1 cellular context compared by ENCODE assay signal in the genomic region with DNA sequence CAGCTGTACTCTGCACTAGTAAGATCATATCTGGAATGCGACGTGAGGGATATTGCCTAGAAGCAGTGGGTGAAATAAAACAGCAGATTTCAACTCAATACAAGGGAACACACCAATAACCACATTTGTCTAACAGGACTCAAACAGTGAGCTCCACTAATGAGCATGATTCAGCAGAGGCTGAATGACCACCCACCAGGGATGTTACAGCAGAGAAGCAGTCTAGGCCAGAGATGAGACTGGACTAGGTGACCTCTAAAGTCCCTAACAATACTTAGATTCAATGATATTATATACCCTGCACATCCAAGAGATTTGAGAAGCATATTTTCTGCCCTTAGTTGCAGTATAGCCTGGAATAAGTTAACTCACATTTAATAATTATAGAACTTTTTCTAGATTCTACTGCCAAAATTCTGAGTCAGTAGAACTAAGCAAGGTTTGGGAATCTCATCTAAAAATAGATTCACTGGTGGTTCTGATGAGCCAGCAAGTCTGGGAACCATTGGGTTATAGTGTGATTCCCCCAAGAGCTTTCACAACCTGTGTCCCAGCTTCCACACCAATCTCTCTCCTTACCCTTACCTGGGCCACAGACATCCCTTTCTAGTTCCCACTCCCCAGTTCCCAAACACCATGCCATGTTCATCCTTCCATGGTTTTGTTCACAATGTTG.
TF ChIP-seq lines count a peak whose summit lies in the region.

No MANE protein-coding gene starts in this region.

TF ChIP-seq in WTC11, 78 proteins besides CTCF, POLR2A, EP300 and RAD21 (continued from another document):
- TF ChIP-seq, protein P1, sequence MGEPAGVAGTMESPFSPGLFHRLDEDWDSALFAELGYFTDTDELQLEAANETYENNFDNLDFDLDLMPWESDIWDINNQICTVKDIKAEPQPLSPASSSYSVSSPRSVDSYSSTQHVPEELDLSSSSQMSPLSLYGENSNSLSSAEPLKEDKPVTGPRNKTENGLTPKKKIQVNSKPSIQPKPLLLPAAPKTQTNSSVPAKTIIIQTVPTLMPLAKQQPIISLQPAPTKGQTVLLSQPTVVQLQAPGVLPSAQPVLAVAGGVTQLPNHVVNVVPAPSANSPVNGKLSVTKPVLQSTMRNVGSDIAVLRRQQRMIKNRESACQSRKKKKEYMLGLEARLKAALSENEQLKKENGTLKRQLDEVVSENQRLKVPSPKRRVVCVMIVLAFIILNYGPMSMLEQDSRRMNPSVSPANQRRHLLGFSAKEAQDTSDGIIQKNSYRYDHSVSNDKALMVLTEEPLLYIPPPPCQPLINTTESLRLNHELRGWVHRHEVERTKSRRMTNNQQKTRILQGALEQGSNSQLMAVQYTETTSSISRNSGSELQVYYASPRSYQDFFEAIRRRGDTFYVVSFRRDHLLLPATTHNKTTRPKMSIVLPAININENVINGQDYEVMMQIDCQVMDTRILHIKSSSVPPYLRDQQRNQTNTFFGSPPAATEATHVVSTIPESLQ (CRISPR knock-in tag; IDR thresholded peaks at IDR 0.05): no peak
- no peak for TF ChIP-seq TP53 (CRISPR knock-in tag; IDR thresholded peaks at IDR 0.05)
- TF ChIP-seq, protein P2, sequence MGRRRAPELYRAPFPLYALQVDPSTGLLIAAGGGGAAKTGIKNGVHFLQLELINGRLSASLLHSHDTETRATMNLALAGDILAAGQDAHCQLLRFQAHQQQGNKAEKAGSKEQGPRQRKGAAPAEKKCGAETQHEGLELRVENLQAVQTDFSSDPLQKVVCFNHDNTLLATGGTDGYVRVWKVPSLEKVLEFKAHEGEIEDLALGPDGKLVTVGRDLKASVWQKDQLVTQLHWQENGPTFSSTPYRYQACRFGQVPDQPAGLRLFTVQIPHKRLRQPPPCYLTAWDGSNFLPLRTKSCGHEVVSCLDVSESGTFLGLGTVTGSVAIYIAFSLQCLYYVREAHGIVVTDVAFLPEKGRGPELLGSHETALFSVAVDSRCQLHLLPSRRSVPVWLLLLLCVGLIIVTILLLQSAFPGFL (CRISPR knock-in tag; IDR thresholded peaks at IDR 0.05; ENCODE audit: borderline replicate concordance): no peak
- TF ChIP-seq ZNF416 (CRISPR knock-in tag; IDR thresholded peaks at IDR 0.05): no peak
- no peak for TF ChIP-seq FOXJ3 (CRISPR knock-in tag; IDR thresholded peaks at IDR 0.05; ENCODE audit: borderline replicate concordance)
- TF ChIP-seq, protein P3, sequence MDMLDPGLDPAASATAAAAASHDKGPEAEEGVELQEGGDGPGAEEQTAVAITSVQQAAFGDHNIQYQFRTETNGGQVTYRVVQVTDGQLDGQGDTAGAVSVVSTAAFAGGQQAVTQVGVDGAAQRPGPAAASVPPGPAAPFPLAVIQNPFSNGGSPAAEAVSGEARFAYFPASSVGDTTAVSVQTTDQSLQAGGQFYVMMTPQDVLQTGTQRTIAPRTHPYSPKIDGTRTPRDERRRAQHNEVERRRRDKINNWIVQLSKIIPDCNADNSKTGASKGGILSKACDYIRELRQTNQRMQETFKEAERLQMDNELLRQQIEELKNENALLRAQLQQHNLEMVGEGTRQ (CRISPR knock-in tag; IDR thresholded peaks at IDR 0.05): no peak
- TF ChIP-seq FOXP1 (CRISPR knock-in tag; IDR thresholded peaks at IDR 0.05; ENCODE audit: borderline replicate concordance): no peak
- TF ChIP-seq, protein P4, sequence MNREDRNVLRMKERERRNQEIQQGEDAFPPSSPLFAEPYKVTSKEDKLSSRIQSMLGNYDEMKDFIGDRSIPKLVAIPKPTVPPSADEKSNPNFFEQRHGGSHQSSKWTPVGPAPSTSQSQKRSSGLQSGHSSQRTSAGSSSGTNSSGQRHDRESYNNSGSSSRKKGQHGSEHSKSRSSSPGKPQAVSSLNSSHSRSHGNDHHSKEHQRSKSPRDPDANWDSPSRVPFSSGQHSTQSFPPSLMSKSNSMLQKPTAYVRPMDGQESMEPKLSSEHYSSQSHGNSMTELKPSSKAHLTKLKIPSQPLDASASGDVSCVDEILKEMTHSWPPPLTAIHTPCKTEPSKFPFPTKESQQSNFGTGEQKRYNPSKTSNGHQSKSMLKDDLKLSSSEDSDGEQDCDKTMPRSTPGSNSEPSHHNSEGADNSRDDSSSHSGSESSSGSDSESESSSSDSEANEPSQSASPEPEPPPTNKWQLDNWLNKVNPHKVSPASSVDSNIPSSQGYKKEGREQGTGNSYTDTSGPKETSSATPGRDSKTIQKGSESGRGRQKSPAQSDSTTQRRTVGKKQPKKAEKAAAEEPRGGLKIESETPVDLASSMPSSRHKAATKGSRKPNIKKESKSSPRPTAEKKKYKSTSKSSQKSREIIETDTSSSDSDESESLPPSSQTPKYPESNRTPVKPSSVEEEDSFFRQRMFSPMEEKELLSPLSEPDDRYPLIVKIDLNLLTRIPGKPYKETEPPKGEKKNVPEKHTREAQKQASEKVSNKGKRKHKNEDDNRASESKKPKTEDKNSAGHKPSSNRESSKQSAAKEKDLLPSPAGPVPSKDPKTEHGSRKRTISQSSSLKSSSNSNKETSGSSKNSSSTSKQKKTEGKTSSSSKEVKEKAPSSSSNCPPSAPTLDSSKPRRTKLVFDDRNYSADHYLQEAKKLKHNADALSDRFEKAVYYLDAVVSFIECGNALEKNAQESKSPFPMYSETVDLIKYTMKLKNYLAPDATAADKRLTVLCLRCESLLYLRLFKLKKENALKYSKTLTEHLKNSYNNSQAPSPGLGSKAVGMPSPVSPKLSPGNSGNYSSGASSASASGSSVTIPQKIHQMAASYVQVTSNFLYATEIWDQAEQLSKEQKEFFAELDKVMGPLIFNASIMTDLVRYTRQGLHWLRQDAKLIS (CRISPR knock-in tag; IDR thresholded peaks at IDR 0.05; ENCODE audit: borderline replicate concordance): no peak
- TF ChIP-seq ZNF671 (CRISPR knock-in tag; IDR thresholded peaks at IDR 0.05): no peak
